Comparison of ENCODE assay signal across 9 cellular contexts in the genomic region with DNA sequence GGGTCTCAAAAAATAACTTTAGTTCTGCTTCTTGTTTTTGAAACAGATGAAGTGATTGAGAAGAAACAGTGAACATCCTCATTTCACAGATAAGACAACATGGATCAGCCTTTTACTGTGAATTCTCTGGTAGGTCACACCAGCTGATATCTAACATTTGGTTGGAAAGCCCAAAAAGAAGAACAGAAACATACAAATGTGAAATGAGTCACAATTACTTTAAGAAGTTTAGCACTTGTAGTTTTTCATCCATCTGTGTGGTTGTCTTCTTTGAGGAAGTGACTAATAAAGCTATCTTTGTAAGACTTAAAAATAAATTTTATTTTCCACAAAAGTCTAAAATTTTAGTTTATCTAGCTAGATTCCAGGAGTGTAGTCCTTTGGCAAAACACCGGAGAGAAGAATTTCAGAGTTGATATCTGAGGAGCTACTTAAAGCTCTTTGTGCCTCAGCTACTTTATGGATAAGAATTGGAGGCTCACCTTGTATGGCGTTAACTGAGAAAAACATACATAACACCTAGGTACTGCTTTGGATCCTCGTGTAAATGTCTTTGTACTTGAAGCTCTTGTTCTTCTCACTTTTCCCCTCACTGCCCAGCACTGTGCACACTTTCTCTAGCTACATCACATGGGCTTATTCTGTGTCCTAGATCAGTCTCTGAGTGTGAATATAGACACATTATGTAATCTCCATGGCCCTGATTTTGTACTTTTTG. TPM values are rescaled to one million over a fixed set of nuclear protein-coding genes. Genes with fewer than 3 reads are reported as not detected.
DNase-seq lines count a peak whose midpoint lies in the region; ATAC-seq and TF ChIP-seq lines count a peak whose summit lies in the region.
"Had no signal": no experiment of that assay in that cellular context is flagged by ENCODE, and none has a peak within 500 bp of the region (broad histone marks: within the 10 kb centered on the region; RNA-seq: fewer than 3 reads in every experiment).

No MANE protein-coding gene starts in this region.

- H3K27ac Mint-ChIP-seq in activated CD8-positive, alpha-beta memory T cell treated with anti-CD3 and anti-CD28 coated beads, Interleukin-2, amount 10 ng/mL, durations not matched to agents 7 days and 5 days, result peak overlapping the region; percentile 61
- H3K27ac Mint-ChIP-seq in naive thymus-derived CD8-positive, alpha-beta T cell, result peak overlapping the region in 6 of 10 donors; percentile 10 to 83 (median 62)

- H3K9me3 ChIP-seq in vagina, result no peaks in the 10 kb centered on the region

- intact Hi-C loops in vagina (cut with DNase I), result no loop called here

- ATAC-seq in activated CD8-positive, alpha-beta memory T cell treated with anti-CD3 and anti-CD28 coated beads, Interleukin-2, amount 10 ng/mL, durations not matched to agents 7 days and 5 days, result peak; percentile 73
- ATAC-seq in HG02973 (IDR thresholded peaks at IDR 0.05; ENCODE audit: unreplicated experiment), result peak; percentile 82
- peak in 1 of 2 donors; percentile 52 for ATAC-seq in naive thymus-derived CD8-positive, alpha-beta T cell

- no peaks in the 10 kb centered on the region for H3K27me3 ChIP-seq in vagina

- no peaks in the 10 kb centered on the region for H3K9me3 Mint-ChIP-seq in activated CD8-positive, alpha-beta memory T cell treated with anti-CD3 and anti-CD28 coated beads, Interleukin-2, amount 10 ng/mL, durations not matched to agents 7 days and 5 days (ENCODE audit: low read depth)
- no peaks in the 10 kb centered on the region for H3K9me3 Mint-ChIP-seq in naive thymus-derived CD8-positive, alpha-beta T cell

- peaks cover 59% of the 10 kb centered on the region for H3K36me3 Mint-ChIP-seq in activated CD8-positive, alpha-beta memory T cell treated with anti-CD3 and anti-CD28 coated beads, Interleukin-2, amount 10 ng/mL, durations not matched to agents 7 days and 5 days
- H3K36me3 Mint-ChIP-seq in naive thymus-derived CD8-positive, alpha-beta T cell, result peaks cover 0 to 54% (median 28%) of the 10 kb centered on the region in 3 donors

- peaks cover 43% of the 10 kb centered on the region for H3K4me1 Mint-ChIP-seq in activated CD8-positive, alpha-beta memory T cell treated with anti-CD3 and anti-CD28 coated beads, Interleukin-2, amount 10 ng/mL, durations not matched to agents 7 days and 5 days
- H3K4me1 Mint-ChIP-seq in naive thymus-derived CD8-positive, alpha-beta T cell, result peaks cover 16 to 44% (median 31%) of the 10 kb centered on the region in 4 donors

- POLR2A ChIA-PET in naive thymus-derived CD8-positive, alpha-beta T cell (lab: Charles Lee), result interaction anchor here (1.1 to 1.4 kb wide), 2 partner anchors 22 to 78 kb away, joined by 4 to 5 read pairs; a partner anchor contains a TSS

- no peaks in the 10 kb centered on the region for H3K27me3 Mint-ChIP-seq in activated CD8-positive, alpha-beta memory T cell treated with anti-CD3 and anti-CD28 coated beads, Interleukin-2, amount 10 ng/mL, durations not matched to agents 7 days and 5 days
- no peaks in the 10 kb centered on the region for H3K27me3 Mint-ChIP-seq in naive thymus-derived CD8-positive, alpha-beta T cell

- no peak for DNase-seq in activated CD8-positive, alpha-beta memory T cell treated with anti-CD3 and anti-CD28 coated beads, Interleukin-2, amount 10 ng/mL, durations not matched to agents 7 days and 5 days
- no peak for DNase-seq in activated CD8-positive, alpha-beta memory T cell treated with anti-CD3 and anti-CD28 coated beads, Interleukin-2, amount 50 U/mL, for 4 hours
- DNase-seq in SKM-1 treated with dmso at 0.1 percent for 144 hours (lab: John Stamatoyannopoulos, UW; ENCODE audit: unreplicated experiment) (peak; percentile 45), NCI-H2107 treated with DMSO at 0.1 percent for 48 hours (lab: John Stamatoyannopoulos, UW; ENCODE audit: unreplicated experiment) (no peak), NCI-H1930 (lab: John Stamatoyannopoulos, UW) (no peak), vagina (ENCODE audit: extremely low spot score in 2 of 2) (no peak)
- DNase-seq in naive thymus-derived CD8-positive, alpha-beta T cell, result no peak

- CTCF ChIA-PET in activated CD8-positive, alpha-beta memory T cell treated with anti-CD3 and anti-CD28 coated beads, Interleukin-2, amount 10 ng/mL, durations not matched to agents 7 days and 5 days (lab: Charles Lee), result interaction anchor here (1.0 to 5.9 kb wide), 12 partner anchors 8 to 336 kb away, joined by 3 to 31 read pairs (median 5); a partner anchor contains a TSS

- TF ChIP-seq CTCF in vagina (IDR thresholded peaks at IDR 0.05), result no peak

- no peak overlapping the region for H3K27ac ChIP-seq in vagina

- TF ChIP-seq POLR2A in vagina (IDR thresholded peaks at IDR 0.05), result no peak

- H3K4me3 ChIP-seq in vagina, result no peak overlapping the region

- peaks cover 16% of the 10 kb centered on the region for H3K4me1 ChIP-seq in vagina

- peaks cover 0 to 4% of the 10 kb centered on the region in 2 donors for H3K36me3 ChIP-seq in vagina

- H3K4me3 Mint-ChIP-seq in activated CD8-positive, alpha-beta memory T cell treated with anti-CD3 and anti-CD28 coated beads, Interleukin-2, amount 10 ng/mL, durations not matched to agents 7 days and 5 days, result no peak overlapping the region
- peak overlapping the region in 2 of 10 donors; percentile 12 to 34 for H3K4me3 Mint-ChIP-seq in naive thymus-derived CD8-positive, alpha-beta T cell

RNA-seq across cellular contexts. Expression of a gene that starts 21.7 kb away (rescaled TPM):
- total RNA-seq in activated CD8-positive, alpha-beta memory T cell treated with anti-CD3 and anti-CD28 coated beads, Interleukin-2, amount 10 ng/mL, durations not matched to agents 7 days and 5 days, result 10 to 100 TPM; 29.2 to 53.0 TPM
- 10 to 100 TPM; 23.3 to 23.9 TPM for total RNA-seq in naive thymus-derived CD8-positive, alpha-beta T cell
- 1 to 10 TPM; 5.5 to 7.0 (median 6.3) TPM for polyA plus RNA-seq in naive thymus-derived CD8-positive, alpha-beta T cell
- 15.7 TPM for total RNA-seq in vagina

RNA-seq across cellular contexts. Expression of a gene that starts 50.1 kb away (rescaled TPM):
- total RNA-seq in activated CD8-positive, alpha-beta memory T cell treated with anti-CD3 and anti-CD28 coated beads, Interleukin-2, amount 10 ng/mL, durations not matched to agents 7 days and 5 days, result under 1 TPM in 1 of 2 experiments, not detected in 1; 0.37 TPM
- under 1 TPM in 1 of 2 experiments, not detected in 1; 0.44 TPM for total RNA-seq in naive thymus-derived CD8-positive, alpha-beta T cell
- polyA plus RNA-seq in naive thymus-derived CD8-positive, alpha-beta T cell, result under 1 TPM; 0.23 to 0.63 (median 0.23) TPM
- total RNA-seq in vagina, result 4.4 TPM
- polyA plus RNA-seq: AG04450 had no signal

RNA-seq across cellular contexts. Expression of a gene that starts 50.8 kb away (rescaled TPM):
- 10 to 100 TPM; 28.2 to 34.5 TPM for total RNA-seq in activated CD8-positive, alpha-beta memory T cell treated with anti-CD3 and anti-CD28 coated beads, Interleukin-2, amount 10 ng/mL, durations not matched to agents 7 days and 5 days
- 1 to 10 TPM; 1.4 to 1.8 TPM for total RNA-seq in naive thymus-derived CD8-positive, alpha-beta T cell
- 1 to 10 TPM in 1 of 3 donors, under 1 TPM in 1, not detected in 1; 0.34 to 9.7 TPM for polyA plus RNA-seq in naive thymus-derived CD8-positive, alpha-beta T cell
- 1,162 TPM for total RNA-seq in vagina

Comparison
In these comparisons a context has a peak if more than half of its experiments do, and no peak if none do; other contexts are left out.
1. RNA of a gene that starts 50.8 kb away (total RNA-seq): 1,162 TPM in vagina (single experiment); 28.2 to 34.5 TPM in activated CD8-positive, alpha-beta memory T cell treated with anti-CD3 and anti-CD28 coated beads, Interleukin-2, amount 10 ng/mL, durations not matched to agents 7 days and 5 days and 1.4 to 1.8 TPM in naive thymus-derived CD8-positive, alpha-beta T cell; every median in the first group is over 10 times any median in the second.